2 cellular contexts compared by ENCODE assay signal in genomic region chrX:106897259-106897658, GRCh38.
TF ChIP-seq lines count a peak whose summit lies in the region.

No MANE protein-coding gene starts in this region.

TF ChIP-seq in GM23338, 12 proteins besides CTCF, POLR2A, EP300 and RAD21:
- no peak for TF ChIP-seq ZNF331 (CRISPR knock-in tag; IDR thresholded peaks at IDR 0.05; ENCODE audit: low read depth)
- TF ChIP-seq NANOG (IDR thresholded peaks at IDR 0.05; ENCODE audit: borderline replicate concordance), result no peak
- no peak for TF ChIP-seq JUNB (IDR thresholded peaks at IDR 0.05; ENCODE audit: unreplicated experiment)
- TF ChIP-seq STAT1 (IDR thresholded peaks at IDR 0.05; ENCODE audit: unreplicated experiment), result no peak
- no peak for TF ChIP-seq REST (IDR thresholded peaks at IDR 0.05; ENCODE audit: unreplicated experiment)
- no peak for TF ChIP-seq ZNF462 (CRISPR knock-in tag; IDR thresholded peaks at IDR 0.05)
- TF ChIP-seq EZH2 (IDR thresholded peaks at IDR 0.05; ENCODE audit: low read depth, unreplicated experiment), result no peak
- no peak for TF ChIP-seq ZNF114 (CRISPR knock-in tag; IDR thresholded peaks at IDR 0.05)
- no peak for TF ChIP-seq CREB1 (CRISPR knock-in tag; IDR thresholded peaks at IDR 0.05; ENCODE audit: low read depth)
- TF ChIP-seq ETS1 (IDR thresholded peaks at IDR 0.05), result no peak
- no peak for TF ChIP-seq POLR2AphosphoS5 (IDR thresholded peaks at IDR 0.05; ENCODE audit: low read depth)
- TF ChIP-seq EZH2phosphoT487 (IDR thresholded peaks at IDR 0.05; ENCODE audit: unreplicated experiment), result no peak

TF ChIP-seq in endothelial cell of umbilical vein, 7 proteins besides CTCF, POLR2A, EP300 and RAD21:
- no peak for TF ChIP-seq MYC (IDR thresholded peaks at IDR 0.05; ENCODE audit: low read depth, low read length)
- no peak for TF ChIP-seq FOS (IDR thresholded peaks at IDR 0.05; ENCODE audit: borderline replicate concordance, insufficient read depth, low read length)
- TF ChIP-seq EZH2 (IDR thresholded peaks at IDR 0.05; ENCODE audit: borderline replicate concordance, low read depth, low read length, severe bottlenecking), result no peak
- no peak for TF ChIP-seq POLR2AphosphoS5 (IDR thresholded peaks at IDR 0.05; ENCODE audit: insufficient read depth, low read depth, low read length)
- no peak for TF ChIP-seq MAX (IDR thresholded peaks at IDR 0.05; ENCODE audit: insufficient read depth, insufficient read length)
TF ChIP-seq in endothelial cell of umbilical vein: peak in this region for 0.
